In genomic region chr15:80173022-80173759, GRCh38 we compare ENCODE assay signal across 9 cellular contexts. TPM values are rescaled to one million over a fixed set of nuclear protein-coding genes. Genes with fewer than 3 reads are reported as not detected.
DNase-seq lines count a peak whose midpoint lies in the region; ATAC-seq and TF ChIP-seq lines count a peak whose summit lies in the region.
"Had no signal": no experiment of that assay in that cellular context is flagged by ENCODE, and none has a peak within 500 bp of the region (broad histone marks: within the 10 kb centered on the region; RNA-seq: fewer than 3 reads in every experiment).

No MANE protein-coding gene starts in this region.

- peak; percentile 57 for ATAC-seq in HG02623 (IDR thresholded peaks at IDR 0.05; ENCODE audit: unreplicated experiment)
- ATAC-seq in GM18868 (IDR thresholded peaks at IDR 0.05; ENCODE audit: unreplicated experiment), result no peak

- H3K9me3 Mint-ChIP-seq in neural crest cell, result no peaks in the 10 kb centered on the region

- peaks cover 15% of the 10 kb centered on the region for H3K4me1 Mint-ChIP-seq in neural crest cell

- H3K27ac ChIP-seq in substantia nigra (ENCODE audit: low read depth, low read length, poor library complexity, severe bottlenecking), result no peak overlapping the region
- H3K27ac ChIP-seq: epithelial cell of prostate had no signal

- TF ChIP-seq POLR2A in erythroblast (IDR thresholded peaks at IDR 0.05; ENCODE audit: low read length), result no peak

- DNase-seq in GM10266 (ENCODE audit: extremely low spot score) (peak; percentile 70), NCI-H460 (ENCODE audit: extremely low read depth, low read depth) (peak; percentile 52), erythroblast (lab: John Stamatoyannopoulos, UW) (peak; percentile 67 to 85), neural crest cell (ENCODE audit: low read depth, low spot score) (peak; percentile 62), substantia nigra (lab: John Stamatoyannopoulos, UW) (peak in 31 of 49 donors; percentile 3 to 62 (median 34))
- peak; percentile 25 for DNase-seq in activated CD8-positive, alpha-beta memory T cell treated with anti-CD3 and anti-CD28 coated beads, Interleukin-2, amount 50 U/mL, for 1 hour (ENCODE audit: extremely low read depth)

- no peaks in the 10 kb centered on the region for H3K27me3 Mint-ChIP-seq in neural crest cell (ENCODE audit: low read depth)

- TF ChIP-seq CTCF in GM10266 (IDR thresholded peaks at IDR 0.05; ENCODE audit: control insufficient read depth, insufficient read depth, low read depth, missing control alignments) (peak; percentile 84), neural crest cell (conservative IDR thresholded peaks at IDR 0.05) (peak; percentile 77)

- H3K36me3 Mint-ChIP-seq in neural crest cell (ENCODE audit: low read depth), result peaks cover 2% of the 10 kb centered on the region

- H3K27ac Mint-ChIP-seq in neural crest cell (ENCODE audit: unreplicated experiment), result no peak overlapping the region

- no peak overlapping the region for H3K4me3 Mint-ChIP-seq in neural crest cell

RNA-seq across cellular contexts. Expression of gene FAH, which starts 20.4 kb away (rescaled TPM):
- total RNA-seq in NCI-H460 (2014; rRNA removed; shearing (Covaris generic)), result 16.0 and 17.3 TPM in 2 replicates
- polyA plus RNA-seq in NCI-H460 (2014; cell fraction: nucleus; rRNA removed), result 28.0 and 32.7 TPM in 2 replicates
- 21.1 and 22.9 TPM in 2 replicates for total RNA-seq in neural crest cell

Comparison
In these comparisons a context has a peak if more than half of its experiments do, and no peak if none do; other contexts are left out.
1. DNase-seq: peak in every context shown above with its lines; median percentile 76 in erythroblast; 70 in GM10266; 62 in neural crest cell; 52 in NCI-H460; 34 in substantia nigra; 25 in activated CD8-positive, alpha-beta memory T cell treated with anti-CD3 and anti-CD28 coated beads, Interleukin-2, amount 50 U/mL, for 1 hour.